ENCODE assay signal across 8 cellular contexts in genomic region chr10:132942101-132942739, GRCh38. TPM values are rescaled to one million over a fixed set of nuclear protein-coding genes. Genes with fewer than 3 reads are reported as not detected.
DNase-seq lines count a peak whose midpoint lies in the region; ATAC-seq, FAIRE-seq and TF ChIP-seq lines count a peak whose summit lies in the region.

TSS of gene CFAP46 (minus strand) at chr10:132942570. CDS start at chr10:132942484, 86 bp downstream.

- peaks cover 3% of the 10 kb centered on the region for H3K4me1 ChIP-seq in neural progenitor cell

- H3K4me2 ChIP-seq in neural progenitor cell, result peak within 1 kb of the TSS; percentile 89

- no peak within 1 kb of the TSS for H3K27ac Mint-ChIP-seq in activated T-cell treated with anti-CD3 and anti-CD28 coated beads, Interleukin-2, amount 50 U/mL, for 72 hours
- peak within 1 kb of the TSS; percentile 68 for H3K27ac Mint-ChIP-seq in neural progenitor cell

- H3K9me3 ChIP-seq in neural progenitor cell (ENCODE audit: low read depth), result no peaks in the 10 kb centered on the region

- no peaks in the 10 kb centered on the region for H3K36me3 Mint-ChIP-seq in activated T-cell treated with anti-CD3 and anti-CD28 coated beads, Interleukin-2, amount 50 U/mL, for 72 hours (ENCODE audit: insufficient read depth in 2 of 2)
- no peaks in the 10 kb centered on the region for H3K36me3 Mint-ChIP-seq in neural progenitor cell

- H3K27me3 Mint-ChIP-seq in activated T-cell treated with anti-CD3 and anti-CD28 coated beads, Interleukin-2, amount 50 U/mL, for 72 hours (ENCODE audit: low read depth), result peaks cover 60% of the 10 kb centered on the region
- peaks cover 7% of the 10 kb centered on the region for H3K27me3 Mint-ChIP-seq in neural progenitor cell (ENCODE audit: insufficient read depth, low read depth)

- H3K27me3 ChIP-seq in neural progenitor cell, result peaks cover 34% of the 10 kb centered on the region

- peaks cover 6% of the 10 kb centered on the region for H3K4me1 Mint-ChIP-seq in activated T-cell treated with anti-CD3 and anti-CD28 coated beads, Interleukin-2, amount 50 U/mL, for 72 hours (ENCODE audit: low read depth)
- peaks cover 10% of the 10 kb centered on the region for H3K4me1 Mint-ChIP-seq in neural progenitor cell

- no peak for FAIRE-seq in frontal cortex (lab: Jason Lieb, UNC)

- H4K20me1 ChIP-seq in neural progenitor cell (ENCODE audit: low read depth), result no peaks in the 10 kb centered on the region

- H3K9me3 Mint-ChIP-seq in activated T-cell treated with anti-CD3 and anti-CD28 coated beads, Interleukin-2, amount 50 U/mL, for 72 hours, result no peaks in the 10 kb centered on the region
- H3K9me3 Mint-ChIP-seq in neural progenitor cell, result no peaks in the 10 kb centered on the region

- no peak within 1 kb of the TSS for H3K9ac ChIP-seq in neural progenitor cell

- H3K79me2 ChIP-seq in neural progenitor cell (ENCODE audit: low read depth), result no peaks in the 10 kb centered on the region

- H3F3A ChIP-seq in neural progenitor cell (ENCODE audit: low read depth), result peaks cover 4% of the 10 kb centered on the region

- TF ChIP-seq CTCF in neural progenitor cell (IDR thresholded peaks at IDR 0.05), result peak; percentile 11

- peak within 1 kb of the TSS; percentile 81 for H2AFZ ChIP-seq in neural progenitor cell (replicated peaks)

- peak; percentile 34 to 56 for DNase-seq in activated CD4-positive, alpha-beta T cell treated with anti-CD3 and anti-CD28 coated beads, Interleukin-2, amount 50 U/mL, for 48 hours
- no peak for DNase-seq in activated CD4-positive, alpha-beta T cell treated with anti-CD3 and anti-CD28 coated beads, Interleukin-2, amount 50 U/mL, for 1 hour
- DNase-seq in activated T-cell treated with anti-CD3 and anti-CD28 coated beads, Interleukin-2, amount 50 U/mL, for 72 hours, result peak; percentile 28 to 56
- DNase-seq in frontal cortex (ENCODE audit: low spot score in 2 of 2) (peak; percentile 85 to 86), neural progenitor cell (ENCODE audit: low spot score) (peak; percentile 86), AML-193 (lab: John Stamatoyannopoulos, UW) (no peak), SW480 (ENCODE audit: low spot score) (no peak)

- H3K36me3 ChIP-seq in neural progenitor cell, result no peaks in the 10 kb centered on the region

- H3K4me3 Mint-ChIP-seq in activated T-cell treated with anti-CD3 and anti-CD28 coated beads, Interleukin-2, amount 50 U/mL, for 72 hours, result peak within 1 kb of the TSS; percentile 66 to 78
- H3K4me3 Mint-ChIP-seq in neural progenitor cell, result peak within 1 kb of the TSS; percentile 88

- no peak within 1 kb of the TSS for H3K27ac ChIP-seq in neural progenitor cell

- peak within 1 kb of the TSS; percentile 58 for H3K4me3 ChIP-seq in neural progenitor cell

- peak; percentile 26 to 52 for ATAC-seq in activated T-cell treated with anti-CD3 and anti-CD28 coated beads, Interleukin-2, amount 50 U/mL, for 72 hours (replicated peaks in 1 of 2)
- no peak for ATAC-seq in GM19351 (IDR thresholded peaks at IDR 0.05; ENCODE audit: unreplicated experiment)

RNA-seq across cellular contexts. Expression of gene CFAP46, which starts in this region (rescaled TPM):
- total RNA-seq in activated T-cell treated with anti-CD3 and anti-CD28 coated beads, Interleukin-2, amount 50 U/mL, for 72 hours, result under 1 TPM; 0.16 to 0.26 TPM
- total RNA-seq in frontal cortex (2.0 TPM), neural progenitor cell (ENCODE audit: low replicate concordance) (1.6 and 4.6 TPM in 2 replicates)

Comparison
In these comparisons a context has a peak if more than half of its experiments do, and no peak if none do; other contexts are left out.
1. DNase-seq: peak in activated CD4-positive, alpha-beta T cell treated with anti-CD3 and anti-CD28 coated beads, Interleukin-2, amount 50 U/mL, for 48 hours (2 of 2), frontal cortex (2 of 2) and neural progenitor cell (single experiment); none in activated CD4-positive, alpha-beta T cell treated with anti-CD3 and anti-CD28 coated beads, Interleukin-2, amount 50 U/mL, for 1 hour (single experiment), AML-193 (0 of 2) and SW480 (single experiment).
2. Peak in DNase-seq and ATAC-seq in activated T-cell treated with anti-CD3 and anti-CD28 coated beads, Interleukin-2, amount 50 U/mL, for 72 hours; RNA of the gene not detected or under 1 TPM.